In the genomic region with DNA sequence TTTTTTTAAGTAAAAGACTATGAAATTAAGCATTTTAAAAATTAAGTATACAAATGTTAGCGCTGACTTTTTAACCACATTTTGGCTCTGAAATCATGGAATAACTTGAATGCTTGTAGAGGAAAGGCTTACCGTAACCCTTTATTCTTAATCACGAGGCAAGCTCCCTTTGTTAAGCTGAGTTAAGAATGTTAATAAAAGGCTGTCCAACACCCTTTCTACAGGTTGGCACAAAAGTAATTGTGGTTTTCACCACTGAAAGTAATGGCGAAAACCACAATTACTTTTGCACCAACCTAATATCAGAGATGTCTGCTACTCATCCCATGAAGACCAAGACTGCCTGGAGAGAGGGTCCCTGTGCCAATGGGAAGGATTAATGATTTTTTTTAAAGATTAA, we compare ENCODE assay signal across 1 cellular context.
A peak's percentile ranks its signal among the peaks of the same experiment; 100 is the strongest.
TF ChIP-seq lines count a peak whose summit lies in the region.

No MANE protein-coding gene starts in this region.

TF ChIP-seq in GM12878, 131 proteins besides CTCF, POLR2A, EP300 and RAD21:
- peak; percentile 55 for TF ChIP-seq RUNX3 (IDR thresholded peaks at IDR 0.05; ENCODE audit: low read length)
- TF ChIP-seq CHD2 (IDR thresholded peaks at IDR 0.05; ENCODE audit: borderline replicate concordance, low read depth, low read length) = no peak
- TF ChIP-seq WRNIP1 (IDR thresholded peaks at IDR 0.05; ENCODE audit: borderline replicate concordance, low read depth, low read length) = no peak
- TF ChIP-seq IKZF2 (IDR thresholded peaks at IDR 0.05) = 0 out of 4 replicates have a peak, but pooled peaks of 1 of the 2 experiments have one; percentile 16
- TF ChIP-seq HCFC1 (IDR thresholded peaks at IDR 0.05; ENCODE audit: low read length) = no peak
- TF ChIP-seq TAF1 (IDR thresholded peaks at IDR 0.05; ENCODE audit: borderline replicate concordance, low read depth, low read length) = no peak
- TF ChIP-seq KLF5 (IDR thresholded peaks at IDR 0.05; ENCODE audit: partially characterized antibody) = no peak
- TF ChIP-seq CBX3 (IDR thresholded peaks at IDR 0.05; ENCODE audit: borderline replicate concordance, low read depth) = no peak
- no peak for TF ChIP-seq CREB1 (IDR thresholded peaks at IDR 0.05; ENCODE audit: low read depth)
- no peak for TF ChIP-seq GABPA (IDR thresholded peaks at IDR 0.05; ENCODE audit: low read depth)
- no peak for TF ChIP-seq SRF (IDR thresholded peaks at IDR 0.05; ENCODE audit: low read depth in 2 of 2, low read length in 2 of 2)
- TF ChIP-seq IKZF1 (conservative IDR thresholded peaks at IDR 0.05) = 0 out of 2 replicates have a peak, but pooled peaks have one; percentile 15
